In the genomic region with DNA sequence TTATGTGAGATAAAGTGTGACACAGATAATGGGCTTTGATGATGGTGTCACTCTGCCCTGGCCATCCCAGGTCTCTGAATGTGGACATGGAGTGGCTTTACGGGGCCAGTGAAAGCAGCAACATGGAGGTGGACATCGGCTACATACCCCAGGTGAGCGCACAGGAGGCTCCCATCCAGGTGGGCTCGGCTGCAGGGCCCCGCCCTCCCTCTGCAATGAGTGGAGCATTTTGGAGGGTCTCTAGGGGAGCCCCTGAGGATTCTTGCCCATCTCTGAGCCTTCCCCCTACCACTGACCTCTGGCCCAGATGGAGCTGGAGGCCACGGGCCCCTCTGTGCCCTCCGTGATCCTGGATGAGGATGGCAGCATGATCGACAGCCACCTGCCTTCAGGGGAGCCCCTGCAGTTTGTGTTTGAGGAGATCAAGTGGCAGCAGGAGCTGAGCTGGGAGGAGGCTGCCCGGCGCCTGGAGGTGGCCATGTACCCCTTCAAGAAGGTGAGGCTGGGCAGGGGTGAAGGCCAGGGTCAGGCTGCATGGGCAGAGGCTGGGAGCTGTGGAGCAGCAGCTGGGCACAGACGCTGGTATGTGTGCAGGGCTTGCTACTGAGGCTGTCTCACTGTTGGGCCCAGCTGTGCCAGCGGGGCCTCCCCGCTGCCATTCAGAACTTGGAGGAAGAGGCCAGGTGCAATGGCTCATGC, we compare ENCODE assay signal across 14 cellular contexts. TPM values are rescaled to one million over a fixed set of nuclear protein-coding genes. Genes with fewer than 3 reads are reported as not detected.
A peak's percentile ranks its signal among the peaks of the same experiment; 100 is the strongest.
DNase-seq lines count a peak whose midpoint lies in the region; ATAC-seq, FAIRE-seq and TF ChIP-seq lines count a peak whose summit lies in the region.
"Had no signal": no experiment of that assay in that cellular context is flagged by ENCODE, and none has a peak within 500 bp of the region (broad histone marks: within the 10 kb centered on the region; RNA-seq: fewer than 3 reads in every experiment).

No MANE protein-coding gene starts in this region.

- no peaks in the 10 kb centered on the region for H3K9me3 Mint-ChIP-seq in activated CD4-positive, alpha-beta T cell treated with anti-CD3 and anti-CD28 coated beads, Interleukin-2, amount 10 ng/mL, durations not matched to agents 7 days and 5 days
- no peaks in the 10 kb centered on the region for H3K9me3 Mint-ChIP-seq in activated CD4-positive, alpha-beta T cell treated with anti-CD3 and anti-CD28 coated beads, Interleukin-2, amount 10 ng/mL, durations not matched to agents 24 days and 14 days
- H3K9me3 Mint-ChIP-seq in astrocyte (ENCODE audit: unreplicated experiment): peaks cover 2% of the 10 kb centered on the region
- H3K9me3 Mint-ChIP-seq: CD8-positive, alpha-beta memory T cell had no signal

- H4K20me1 ChIP-seq in astrocyte (ENCODE audit: insufficient read depth, low read length): peaks cover 18% of the 10 kb centered on the region

- peaks cover under 1% of the 10 kb centered on the region for H3K4me1 ChIP-seq in astrocyte (ENCODE audit: insufficient read depth, low read length)
- H3K4me1 ChIP-seq in mesendoderm (ENCODE audit: control insufficient read depth, low read depth, low read length): no peaks in the 10 kb centered on the region
- peaks cover 22% of the 10 kb centered on the region for H3K4me1 ChIP-seq in upper lobe of right lung
- peaks cover 0 to 34% of the 10 kb centered on the region in 2 donors for H3K4me1 ChIP-seq in right atrium auricular region

- intact Hi-C loops in activated CD4-positive, alpha-beta T cell treated with anti-CD3 and anti-CD28 coated beads, Interleukin-2, amount 10 ng/mL, durations not matched to agents 24 days and 14 days (cut with micrococcal nuclease): no loop called here
- intact Hi-C loops in upper lobe of right lung (cut with DNase I): no loop called here

- TF ChIP-seq CTCF in astrocyte (IDR thresholded peaks at IDR 0.05; ENCODE audit: insufficient read depth, low read depth, low read length) (no peak), upper lobe of right lung (IDR thresholded peaks at IDR 0.05) (no peak), right atrium auricular region (IDR thresholded peaks at IDR 0.05) (no peak)

- no peak for DNase-seq in activated CD4-positive, alpha-beta T cell treated with anti-CD3 and anti-CD28 coated beads, Interleukin-2, amount 10 ng/mL, durations not matched to agents 7 days and 5 days
- DNase-seq in activated CD4-positive, alpha-beta T cell treated with anti-CD3 and anti-CD28 coated beads, Interleukin-2, amount 10 ng/mL, durations not matched to agents 24 days and 14 days: no peak
- DNase-seq in astrocyte (ENCODE audit: low read depth) (no peak), mesendoderm (no peak), upper lobe of right lung (peak; percentile 58), right atrium auricular region (ENCODE audit: low spot score) (no peak), T-helper 2 cell (no peak)
- DNase-seq: NCI-H1048, NCI-H1436 treated with DMSO at 0.1 percent for 48 hours, NCI-H510A, SIG-M5 had no signal

- CTCF ChIA-PET in activated CD4-positive, alpha-beta T cell treated with anti-CD3 and anti-CD28 coated beads, Interleukin-2, amount 10 ng/mL, durations not matched to agents 7 days and 5 days (lab: Charles Lee): interaction anchor here (1.0 to 2.0 kb wide), 3 partner anchors 12 to 305 kb away, joined by 3 to 6 read pairs (median 3); no protein-coding TSS in a partner anchor

- H3K23ac ChIP-seq in mesendoderm (ENCODE audit: low read length): no peak overlapping the region

- H3K27ac ChIP-seq in astrocyte (ENCODE audit: low read depth, low read length) (no peak overlapping the region), mesendoderm (ENCODE audit: low read depth, low read length) (no peak overlapping the region), upper lobe of right lung (no peak overlapping the region), right atrium auricular region (no peak overlapping the region)
- H3K27ac ChIP-seq: GM23248 had no signal

- H3K27me3 ChIP-seq in astrocyte (ENCODE audit: insufficient read depth, low read length): no peaks in the 10 kb centered on the region
- no peaks in the 10 kb centered on the region for H3K27me3 ChIP-seq in mesendoderm (ENCODE audit: insufficient read depth, low read length, poor library complexity)
- H3K27me3 ChIP-seq in upper lobe of right lung: no peaks in the 10 kb centered on the region
- no peaks in the 10 kb centered on the region for H3K27me3 ChIP-seq in right atrium auricular region

- FAIRE-seq in astrocyte (lab: Jason Lieb, UNC): no peak

- H3K4me1 Mint-ChIP-seq in activated CD4-positive, alpha-beta T cell treated with anti-CD3 and anti-CD28 coated beads, Interleukin-2, amount 10 ng/mL, durations not matched to agents 7 days and 5 days: peaks cover 5% of the 10 kb centered on the region
- H3K4me1 Mint-ChIP-seq in activated CD4-positive, alpha-beta T cell treated with anti-CD3 and anti-CD28 coated beads, Interleukin-2, amount 10 ng/mL, durations not matched to agents 24 days and 14 days: no peaks in the 10 kb centered on the region
- no peaks in the 10 kb centered on the region for H3K4me1 Mint-ChIP-seq in astrocyte (ENCODE audit: low read depth, unreplicated experiment)

- H3K9ac ChIP-seq in astrocyte (ENCODE audit: low read length): peak overlapping the region; percentile 46
- H3K9ac ChIP-seq in mesendoderm (ENCODE audit: low read length): no peak overlapping the region
- H3K9ac ChIP-seq: GM23248 had no signal

- H4K5ac ChIP-seq in mesendoderm (ENCODE audit: low read length): no peak overlapping the region

- no peak overlapping the region for H4K8ac ChIP-seq in mesendoderm (ENCODE audit: low read depth, low read length)

- H3K4ac ChIP-seq in mesendoderm (ENCODE audit: low read depth, low read length): no peak overlapping the region

- no peak overlapping the region for H3K4me3 Mint-ChIP-seq in activated CD4-positive, alpha-beta T cell treated with anti-CD3 and anti-CD28 coated beads, Interleukin-2, amount 10 ng/mL, durations not matched to agents 7 days and 5 days
- H3K4me3 Mint-ChIP-seq in activated CD4-positive, alpha-beta T cell treated with anti-CD3 and anti-CD28 coated beads, Interleukin-2, amount 10 ng/mL, durations not matched to agents 24 days and 14 days: no peak overlapping the region
- H3K4me3 Mint-ChIP-seq in astrocyte (ENCODE audit: unreplicated experiment): no peak overlapping the region
- H3K4me3 Mint-ChIP-seq: CD8-positive, alpha-beta memory T cell had no signal

- no peaks in the 10 kb centered on the region for H3K9me3 ChIP-seq in astrocyte (ENCODE audit: insufficient read depth, low read depth, low read length)
- H3K9me3 ChIP-seq in upper lobe of right lung: no peaks in the 10 kb centered on the region
- no peaks in the 10 kb centered on the region for H3K9me3 ChIP-seq in right atrium auricular region

- ATAC-seq in upper lobe of right lung: no peak
- no peak for ATAC-seq in HG03469 (IDR thresholded peaks at IDR 0.05; ENCODE audit: unreplicated experiment)

- no peak overlapping the region for H3K18ac ChIP-seq in mesendoderm (ENCODE audit: low read length)

- H3K79me1 ChIP-seq in mesendoderm (ENCODE audit: low read length): no peaks in the 10 kb centered on the region

- no peak overlapping the region for H2BK15ac ChIP-seq in mesendoderm (replicated peaks; ENCODE audit: low read depth)

- POLR2A ChIA-PET in activated CD4-positive, alpha-beta T cell treated with anti-CD3 and anti-CD28 coated beads, Interleukin-2, amount 10 ng/mL, durations not matched to agents 7 days and 5 days (lab: Charles Lee): no interaction called here

- H3K36me3 ChIP-seq in astrocyte (ENCODE audit: insufficient read depth, low read length) (peaks cover 3% of the 10 kb centered on the region), mesendoderm (ENCODE audit: control insufficient read depth, insufficient read depth, low read length) (peaks cover 2% of the 10 kb centered on the region), upper lobe of right lung (peaks cover 70% of the 10 kb centered on the region), right atrium auricular region (peaks cover 43% of the 10 kb centered on the region)

- WGBS in mesendoderm (ENCODE audit: extremely low coverage, insufficient coverage, low lambda C conversion rate): no CpG with 5 or more reads among the region's 13 CpGs

- H2AK5ac ChIP-seq in mesendoderm (ENCODE audit: low read length): no peak overlapping the region

- no peak overlapping the region for H2AFZ ChIP-seq in astrocyte (ENCODE audit: low read depth, low read length)
- H2AFZ ChIP-seq: GM23248 had no signal

- H3K56ac ChIP-seq in mesendoderm (ENCODE audit: low read length): peak overlapping the region; percentile 25

- H3K4me3 ChIP-seq in astrocyte (ENCODE audit: insufficient read depth, low read depth, low read length): no peak overlapping the region
- no peak overlapping the region for H3K4me3 ChIP-seq in mesendoderm (ENCODE audit: low read length)
- H3K4me3 ChIP-seq in upper lobe of right lung: no peak overlapping the region
- no peak overlapping the region for H3K4me3 ChIP-seq in right atrium auricular region
- H3K4me3 ChIP-seq: GM23248 had no signal

- no peaks in the 10 kb centered on the region for H3K79me2 ChIP-seq in astrocyte (ENCODE audit: insufficient read depth, low read length)
- no peaks in the 10 kb centered on the region for H3K79me2 ChIP-seq in mesendoderm (ENCODE audit: control insufficient read depth, insufficient read depth, low read length)

- H3K4me2 ChIP-seq in astrocyte (ENCODE audit: low read length) (no peak overlapping the region), mesendoderm (ENCODE audit: low read length) (no peak overlapping the region)

- H3K27me3 Mint-ChIP-seq in activated CD4-positive, alpha-beta T cell treated with anti-CD3 and anti-CD28 coated beads, Interleukin-2, amount 10 ng/mL, durations not matched to agents 7 days and 5 days: no peaks in the 10 kb centered on the region
- H3K27me3 Mint-ChIP-seq in activated CD4-positive, alpha-beta T cell treated with anti-CD3 and anti-CD28 coated beads, Interleukin-2, amount 10 ng/mL, durations not matched to agents 24 days and 14 days: no peaks in the 10 kb centered on the region
- no peaks in the 10 kb centered on the region for H3K27me3 Mint-ChIP-seq in astrocyte (ENCODE audit: low read depth, unreplicated experiment)
- H3K27me3 Mint-ChIP-seq: CD8-positive, alpha-beta memory T cell had no signal

- no peak overlapping the region for H2BK120ac ChIP-seq in mesendoderm (ENCODE audit: low read depth, low read length)

- H3K27ac Mint-ChIP-seq in activated CD4-positive, alpha-beta T cell treated with anti-CD3 and anti-CD28 coated beads, Interleukin-2, amount 10 ng/mL, durations not matched to agents 7 days and 5 days: peak overlapping the region; percentile 14
- no peak overlapping the region for H3K27ac Mint-ChIP-seq in activated CD4-positive, alpha-beta T cell treated with anti-CD3 and anti-CD28 coated beads, Interleukin-2, amount 10 ng/mL, durations not matched to agents 24 days and 14 days
- no peak overlapping the region for H3K27ac Mint-ChIP-seq in astrocyte (ENCODE audit: unreplicated experiment)

- no peak overlapping the region for H2BK5ac ChIP-seq in mesendoderm (ENCODE audit: low read length)

- no peaks in the 10 kb centered on the region for H3K36me3 Mint-ChIP-seq in activated CD4-positive, alpha-beta T cell treated with anti-CD3 and anti-CD28 coated beads, Interleukin-2, amount 10 ng/mL, durations not matched to agents 7 days and 5 days (ENCODE audit: low read depth)
- no peaks in the 10 kb centered on the region for H3K36me3 Mint-ChIP-seq in activated CD4-positive, alpha-beta T cell treated with anti-CD3 and anti-CD28 coated beads, Interleukin-2, amount 10 ng/mL, durations not matched to agents 24 days and 14 days (ENCODE audit: low read depth)
- H3K36me3 Mint-ChIP-seq in astrocyte (ENCODE audit: low read depth, unreplicated experiment): peaks cover 10% of the 10 kb centered on the region

RNA-seq across cellular contexts. Expression of gene MTFR1L, which starts 8.2 kb away (rescaled TPM):
- total RNA-seq in activated CD4-positive, alpha-beta T cell treated with anti-CD3 and anti-CD28 coated beads, Interleukin-2, amount 10 ng/mL, durations not matched to agents 7 days and 5 days: 10 to 100 TPM; 38.9 to 42.1 TPM
- 30.0 and 31.9 TPM in 2 replicates for total RNA-seq in activated CD4-positive, alpha-beta T cell treated with anti-CD3 and anti-CD28 coated beads, Interleukin-2, amount 10 ng/mL, durations not matched to agents 24 days and 14 days
- total RNA-seq in astrocyte (44.6 and 51.2 TPM in 2 replicates), upper lobe of right lung (46.0 TPM), right atrium auricular region (100 to 1,000 TPM; 154 to 303 TPM)
- 12.5 TPM for polyA plus RNA-seq in mesendoderm (2013, experiment 1 of 2)
- polyA plus RNA-seq in mesendoderm (2013, experiment 2 of 2): 12.9 TPM

RNA-seq across cellular contexts. Expression of gene SELENON, which starts 11.5 kb away (rescaled TPM):
- 10 to 100 TPM; 13.7 to 14.4 TPM for total RNA-seq in activated CD4-positive, alpha-beta T cell treated with anti-CD3 and anti-CD28 coated beads, Interleukin-2, amount 10 ng/mL, durations not matched to agents 7 days and 5 days
- total RNA-seq in activated CD4-positive, alpha-beta T cell treated with anti-CD3 and anti-CD28 coated beads, Interleukin-2, amount 10 ng/mL, durations not matched to agents 24 days and 14 days: 8.2 and 9.9 TPM in 2 replicates
- 64.1 and 67.0 TPM in 2 replicates for total RNA-seq in astrocyte
- 58.2 TPM for polyA plus RNA-seq in mesendoderm (2013, experiment 1 of 2)
- 57.4 TPM for polyA plus RNA-seq in mesendoderm (2013, experiment 2 of 2)
- 95.9 TPM for total RNA-seq in upper lobe of right lung
- total RNA-seq in right atrium auricular region: 10 to 100 TPM; 31.7 to 34.2 TPM

RNA-seq across cellular contexts. Expression of gene AUNIP, which starts 47.7 kb away (rescaled TPM):
- total RNA-seq in activated CD4-positive, alpha-beta T cell treated with anti-CD3 and anti-CD28 coated beads, Interleukin-2, amount 10 ng/mL, durations not matched to agents 7 days and 5 days: 1 to 10 TPM; 6.7 to 8.1 TPM
- total RNA-seq in activated CD4-positive, alpha-beta T cell treated with anti-CD3 and anti-CD28 coated beads, Interleukin-2, amount 10 ng/mL, durations not matched to agents 24 days and 14 days: 12.0 and 13.9 TPM in 2 replicates
- total RNA-seq in astrocyte (1.3 and 2.1 TPM in 2 replicates), upper lobe of right lung (not detected), right atrium auricular region (not detected)
- 17.7 TPM for polyA plus RNA-seq in mesendoderm (2013, experiment 1 of 2)
- 17.8 TPM for polyA plus RNA-seq in mesendoderm (2013, experiment 2 of 2)
- polyA plus RNA-seq: CD8-positive, alpha-beta memory T cell had no signal
